Comparison of ENCODE assay signal across 1 cellular context in the genomic region with DNA sequence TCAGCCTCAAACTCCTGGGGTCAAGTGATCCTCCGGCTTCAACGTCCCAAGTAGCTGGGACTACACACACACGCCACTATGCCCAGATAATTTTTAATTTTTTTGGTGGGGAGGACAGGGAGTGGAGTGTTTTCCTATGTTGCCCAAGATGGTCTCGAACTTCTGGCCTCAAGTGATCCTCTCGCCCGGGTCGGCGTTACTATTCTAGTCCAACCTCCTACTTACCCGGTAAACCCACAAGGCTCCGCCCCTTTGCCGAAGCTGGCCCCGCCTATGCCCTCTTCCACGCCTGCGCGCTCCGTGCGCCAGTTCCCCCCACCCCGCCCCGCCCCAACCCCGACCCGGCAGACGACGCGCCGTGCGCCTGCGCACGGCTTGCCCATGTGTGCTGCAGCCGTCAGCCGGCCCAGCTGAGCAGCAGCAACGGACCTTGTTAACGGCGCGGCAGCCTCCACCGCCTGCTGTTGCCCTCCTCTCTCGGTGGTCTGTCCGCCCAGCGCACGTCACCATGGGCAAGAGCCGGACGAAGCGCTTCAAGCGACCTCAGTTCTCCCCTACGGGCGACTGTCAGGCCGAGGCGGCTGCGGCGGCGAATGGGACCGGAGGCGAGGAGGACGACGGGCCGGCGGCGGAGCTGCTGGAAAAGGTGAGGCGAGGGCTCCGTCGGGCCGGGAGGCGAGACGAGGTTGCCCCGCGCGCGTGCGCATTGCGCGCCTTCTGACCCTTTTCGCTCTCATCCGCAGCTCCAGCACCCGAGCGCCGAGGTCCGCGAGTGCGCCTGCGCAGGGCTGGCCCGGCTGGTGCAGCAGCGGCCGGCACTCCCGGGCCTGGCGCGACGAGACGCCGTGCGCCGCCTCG.
A peak's percentile ranks its signal among the peaks of the same experiment; 100 is the strongest.
TF ChIP-seq lines count a peak whose summit lies in the region.

Gene HEATR3, plus strand, starts transcription at position 347 of the 858 bp plus-strand sequence. Its CDS starts 162 bp downstream, at position 509.

TF ChIP-seq in HepG2, 621 proteins besides CTCF, POLR2A, EP300 and RAD21 (continued from another document and continues in another):
- TF ChIP-seq, protein P1, sequence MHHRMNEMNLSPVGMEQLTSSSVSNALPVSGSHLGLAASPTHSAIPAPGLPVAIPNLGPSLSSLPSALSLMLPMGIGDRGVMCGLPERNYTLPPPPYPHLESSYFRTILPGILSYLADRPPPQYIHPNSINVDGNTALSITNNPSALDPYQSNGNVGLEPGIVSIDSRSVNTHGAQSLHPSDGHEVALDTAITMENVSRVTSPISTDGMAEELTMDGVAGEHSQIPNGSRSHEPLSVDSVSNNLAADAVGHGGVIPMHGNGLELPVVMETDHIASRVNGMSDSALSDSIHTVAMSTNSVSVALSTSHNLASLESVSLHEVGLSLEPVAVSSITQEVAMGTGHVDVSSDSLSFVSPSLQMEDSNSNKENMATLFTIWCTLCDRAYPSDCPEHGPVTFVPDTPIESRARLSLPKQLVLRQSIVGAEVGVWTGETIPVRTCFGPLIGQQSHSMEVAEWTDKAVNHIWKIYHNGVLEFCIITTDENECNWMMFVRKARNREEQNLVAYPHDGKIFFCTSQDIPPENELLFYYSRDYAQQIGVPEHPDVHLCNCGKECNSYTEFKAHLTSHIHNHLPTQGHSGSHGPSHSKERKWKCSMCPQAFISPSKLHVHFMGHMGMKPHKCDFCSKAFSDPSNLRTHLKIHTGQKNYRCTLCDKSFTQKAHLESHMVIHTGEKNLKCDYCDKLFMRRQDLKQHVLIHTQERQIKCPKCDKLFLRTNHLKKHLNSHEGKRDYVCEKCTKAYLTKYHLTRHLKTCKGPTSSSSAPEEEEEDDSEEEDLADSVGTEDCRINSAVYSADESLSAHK (CRISPR knock-in tag; IDR thresholded peaks at IDR 0.05; ENCODE audit: borderline replicate concordance), result 0 out of 2 replicates have a peak, but pooled peaks have one; percentile 74
- TF ChIP-seq, protein P2, sequence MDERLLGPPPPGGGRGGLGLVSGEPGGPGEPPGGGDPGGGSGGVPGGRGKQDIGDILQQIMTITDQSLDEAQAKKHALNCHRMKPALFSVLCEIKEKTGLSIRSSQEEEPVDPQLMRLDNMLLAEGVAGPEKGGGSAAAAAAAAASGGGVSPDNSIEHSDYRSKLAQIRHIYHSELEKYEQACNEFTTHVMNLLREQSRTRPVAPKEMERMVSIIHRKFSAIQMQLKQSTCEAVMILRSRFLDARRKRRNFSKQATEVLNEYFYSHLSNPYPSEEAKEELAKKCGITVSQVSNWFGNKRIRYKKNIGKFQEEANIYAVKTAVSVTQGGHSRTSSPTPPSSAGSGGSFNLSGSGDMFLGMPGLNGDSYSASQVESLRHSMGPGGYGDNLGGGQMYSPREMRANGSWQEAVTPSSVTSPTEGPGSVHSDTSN (CRISPR knock-in tag; IDR thresholded peaks at IDR 0.05), result no peak
- TF ChIP-seq FOXP1 (IDR thresholded peaks at IDR 0.05) (no peak), FOXP1 (CRISPR knock-in tag; IDR thresholded peaks at IDR 0.05) (no peak), ZNF382 (CRISPR knock-in tag; IDR thresholded peaks at IDR 0.05; ENCODE audit: borderline replicate concordance) (no peak), HNF1A (IDR thresholded peaks at IDR 0.05; ENCODE audit: low read depth) (no peak), HNF1A (CRISPR knock-in tag; IDR thresholded peaks at IDR 0.05; ENCODE audit: borderline replicate concordance) (peak; percentile 64; the same call in 1 of the 2 replicates), ZNF709 (CRISPR knock-in tag; IDR thresholded peaks at IDR 0.05) (no peak), MED13 (CRISPR knock-in tag; IDR thresholded peaks at IDR 0.05) (peak; percentile 64), CREB1 (IDR thresholded peaks at IDR 0.05) (peak; percentile 16; the same call in 1 of the 2 replicates), CREB1 (CRISPR knock-in tag; IDR thresholded peaks at IDR 0.05) (no peak), GATAD1 (CRISPR knock-in tag; IDR thresholded peaks at IDR 0.05) (peak; percentile 38; the same call in 1 of the 2 replicates), ZFX (CRISPR knock-in tag; IDR thresholded peaks at IDR 0.05; ENCODE audit: low read depth) (peak; percentile 88), ZNF629 (CRISPR knock-in tag; conservative IDR thresholded peaks at IDR 0.05) (no peak; the same call in none of the 2 replicates), BRF2 (CRISPR knock-in tag; IDR thresholded peaks at IDR 0.05) (no peak), ZNF33A (CRISPR knock-in tag; IDR thresholded peaks at IDR 0.05; ENCODE audit: borderline replicate concordance) (no peak), RFXAP (CRISPR knock-in tag; IDR thresholded peaks at IDR 0.05; ENCODE audit: borderline replicate concordance) (peak; percentile 92), ZNF124 (CRISPR knock-in tag; IDR thresholded peaks at IDR 0.05) (0 out of 2 replicates have a peak, but pooled peaks have one; percentile 24), FOXC1 (CRISPR knock-in tag; IDR thresholded peaks at IDR 0.05; ENCODE audit: borderline replicate concordance) (peak; percentile 99), CSRNP1 (CRISPR knock-in tag; IDR thresholded peaks at IDR 0.05) (peak; percentile 34; the same call in 1 of the 2 replicates), ISX (CRISPR knock-in tag; conservative IDR thresholded peaks at IDR 0.05) (0 out of 2 replicates have a peak, but pooled peaks have one; percentile 71), PAWR (CRISPR knock-in tag; IDR thresholded peaks at IDR 0.05; ENCODE audit: borderline replicate concordance) (no peak), ZFYVE20 (CRISPR knock-in tag; IDR thresholded peaks at IDR 0.05; ENCODE audit: borderline replicate concordance, low read depth) (peak; percentile 82; the same call in 1 of the 2 replicates), RBM39 (IDR thresholded peaks at IDR 0.05; ENCODE audit: low read depth, low read length, poor library complexity, severe bottlenecking) (no peak), HCFC1 (IDR thresholded peaks at IDR 0.05; ENCODE audit: low read depth, low read length) (no peak), ZNF616 (CRISPR knock-in tag; IDR thresholded peaks at IDR 0.05; ENCODE audit: low read depth) (peak; percentile 90), TP53 (CRISPR knock-in tag; conservative IDR thresholded peaks at IDR 0.05) (peak; percentile 56; the same call in 1 of the 2 replicates), GATAD2A (CRISPR knock-in tag; IDR thresholded peaks at IDR 0.05) (no peak; the same call in 1 of the 2 replicates), ZNF563 (CRISPR knock-in tag; IDR thresholded peaks at IDR 0.05) (peak; percentile 79), EZH2 (conservative IDR thresholded peaks at IDR 0.05; ENCODE audit: low read depth, low read length) (no peak), ISL2 (CRISPR knock-in tag; IDR thresholded peaks at IDR 0.05) (peak; percentile 48), ZNF3 (CRISPR knock-in tag; IDR thresholded peaks at IDR 0.05) (no peak), RFX1 (IDR thresholded peaks at IDR 0.05) (no peak), CENPT (CRISPR knock-in tag; IDR thresholded peaks at IDR 0.05; ENCODE audit: low read depth) (peak; percentile 62), HOXD1 (CRISPR knock-in tag; IDR thresholded peaks at IDR 0.05) (peak; percentile 71; the same call in 1 of the 2 replicates), GATA4 (IDR thresholded peaks at IDR 0.05; ENCODE audit: borderline replicate concordance, low read depth) (no peak)
- TF ChIP-seq, protein P3, sequence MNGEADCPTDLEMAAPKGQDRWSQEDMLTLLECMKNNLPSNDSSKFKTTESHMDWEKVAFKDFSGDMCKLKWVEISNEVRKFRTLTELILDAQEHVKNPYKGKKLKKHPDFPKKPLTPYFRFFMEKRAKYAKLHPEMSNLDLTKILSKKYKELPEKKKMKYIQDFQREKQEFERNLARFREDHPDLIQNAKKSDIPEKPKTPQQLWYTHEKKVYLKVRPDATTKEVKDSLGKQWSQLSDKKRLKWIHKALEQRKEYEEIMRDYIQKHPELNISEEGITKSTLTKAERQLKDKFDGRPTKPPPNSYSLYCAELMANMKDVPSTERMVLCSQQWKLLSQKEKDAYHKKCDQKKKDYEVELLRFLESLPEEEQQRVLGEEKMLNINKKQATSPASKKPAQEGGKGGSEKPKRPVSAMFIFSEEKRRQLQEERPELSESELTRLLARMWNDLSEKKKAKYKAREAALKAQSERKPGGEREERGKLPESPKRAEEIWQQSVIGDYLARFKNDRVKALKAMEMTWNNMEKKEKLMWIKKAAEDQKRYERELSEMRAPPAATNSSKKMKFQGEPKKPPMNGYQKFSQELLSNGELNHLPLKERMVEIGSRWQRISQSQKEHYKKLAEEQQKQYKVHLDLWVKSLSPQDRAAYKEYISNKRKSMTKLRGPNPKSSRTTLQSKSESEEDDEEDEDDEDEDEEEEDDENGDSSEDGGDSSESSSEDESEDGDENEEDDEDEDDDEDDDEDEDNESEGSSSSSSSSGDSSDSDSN (CRISPR knock-in tag; IDR thresholded peaks at IDR 0.05), result peak; percentile 89
- TF ChIP-seq, protein P4, sequence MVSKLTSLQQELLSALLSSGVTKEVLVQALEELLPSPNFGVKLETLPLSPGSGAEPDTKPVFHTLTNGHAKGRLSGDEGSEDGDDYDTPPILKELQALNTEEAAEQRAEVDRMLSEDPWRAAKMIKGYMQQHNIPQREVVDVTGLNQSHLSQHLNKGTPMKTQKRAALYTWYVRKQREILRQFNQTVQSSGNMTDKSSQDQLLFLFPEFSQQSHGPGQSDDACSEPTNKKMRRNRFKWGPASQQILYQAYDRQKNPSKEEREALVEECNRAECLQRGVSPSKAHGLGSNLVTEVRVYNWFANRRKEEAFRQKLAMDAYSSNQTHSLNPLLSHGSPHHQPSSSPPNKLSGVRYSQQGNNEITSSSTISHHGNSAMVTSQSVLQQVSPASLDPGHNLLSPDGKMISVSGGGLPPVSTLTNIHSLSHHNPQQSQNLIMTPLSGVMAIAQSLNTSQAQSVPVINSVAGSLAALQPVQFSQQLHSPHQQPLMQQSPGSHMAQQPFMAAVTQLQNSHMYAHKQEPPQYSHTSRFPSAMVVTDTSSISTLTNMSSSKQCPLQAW (CRISPR knock-in tag; IDR thresholded peaks at IDR 0.05), result no peak; the same call in 1 of the 2 replicates
- TF ChIP-seq, protein P5, sequence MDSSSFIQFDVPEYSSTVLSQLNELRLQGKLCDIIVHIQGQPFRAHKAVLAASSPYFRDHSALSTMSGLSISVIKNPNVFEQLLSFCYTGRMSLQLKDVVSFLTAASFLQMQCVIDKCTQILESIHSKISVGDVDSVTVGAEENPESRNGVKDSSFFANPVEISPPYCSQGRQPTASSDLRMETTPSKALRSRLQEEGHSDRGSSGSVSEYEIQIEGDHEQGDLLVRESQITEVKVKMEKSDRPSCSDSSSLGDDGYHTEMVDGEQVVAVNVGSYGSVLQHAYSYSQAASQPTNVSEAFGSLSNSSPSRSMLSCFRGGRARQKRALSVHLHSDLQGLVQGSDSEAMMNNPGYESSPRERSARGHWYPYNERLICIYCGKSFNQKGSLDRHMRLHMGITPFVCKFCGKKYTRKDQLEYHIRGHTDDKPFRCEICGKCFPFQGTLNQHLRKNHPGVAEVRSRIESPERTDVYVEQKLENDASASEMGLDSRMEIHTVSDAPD (CRISPR knock-in tag; IDR thresholded peaks at IDR 0.05), result no peak
